ENCODE assay signal across 17 cellular contexts in genomic region chr18:21069468-21069867, GRCh38. TPM values are rescaled to one million over a fixed set of nuclear protein-coding genes. Genes with fewer than 3 reads are reported as not detected.
DNase-seq lines count a peak whose midpoint lies in the region; ATAC-seq and TF ChIP-seq lines count a peak whose summit lies in the region.
"Had no signal": no experiment of that assay in that cellular context is flagged by ENCODE, and none has a peak within 500 bp of the region (broad histone marks: within the 10 kb centered on the region; RNA-seq: fewer than 3 reads in every experiment).

No MANE protein-coding gene starts in this region.

- H3K27ac ChIP-seq in HEK293 (ENCODE audit: extremely low read depth, low read depth, low read length) = no peak overlapping the region
- H3K27ac ChIP-seq: BLaER1, C4-2B had no signal

- TF ChIP-seq CTCF in Calu3 (IDR thresholded peaks at IDR 0.05; ENCODE audit: unreplicated experiment) (no peak), HEK293 (tag by site-specific recombination; IDR thresholded peaks at IDR 0.05) (no peak)

- no peak overlapping the region for H3K4me3 ChIP-seq in HEK293 (ENCODE audit: low read depth, low read length)
- H3K4me3 ChIP-seq: BLaER1, HAP-1 had no signal

- peaks cover 19% of the 10 kb centered on the region for H3K4me1 ChIP-seq in HEK293 (ENCODE audit: control insufficient read depth, insufficient read depth, low read length)

- peaks cover 15% of the 10 kb centered on the region for H3K4me1 Mint-ChIP-seq in Calu3 (ENCODE audit: low read depth, unreplicated experiment)

- H3K27me3 Mint-ChIP-seq in Calu3 (ENCODE audit: unreplicated experiment) = no peaks in the 10 kb centered on the region
- H3K27me3 Mint-ChIP-seq: CD4-positive, CD25-positive, alpha-beta regulatory T cell had no signal

- H3K27ac Mint-ChIP-seq in Calu3 (ENCODE audit: unreplicated experiment) = no peak overlapping the region
- H3K27ac Mint-ChIP-seq: CD4-positive, CD25-positive, alpha-beta regulatory T cell; CD8-positive, alpha-beta T cell had no signal

- DNase-seq in Calu3 (no peak), MV-4-11 (lab: John Stamatoyannopoulos, UW) (peak; percentile 3), SHP77 (lab: John Stamatoyannopoulos, UW) (no peak), cerebellum (ENCODE audit: low spot score) (no peak)
- DNase-seq: Caco-2; CD4-positive, CD25-positive, alpha-beta regulatory T cell; CD8-positive, alpha-beta T cell; DMS 273 treated with DMSO at 0.1 percent for 48 hours; DMS79; EL; GDM1; GOT3 had no signal

- H3K9me3 ChIP-seq in HEK293 (ENCODE audit: control insufficient read depth, insufficient read depth, low read depth, low read length) = no peaks in the 10 kb centered on the region
- H3K9me3 ChIP-seq: BLaER1, Caco-2, HAP-1 had no signal

- BruUV-seq in Calu3 (replicated peaks; lab: Mats Ljungman, UMichigan) = TSS peak; percentile 16

- H3K36me3 ChIP-seq in HEK293 (ENCODE audit: control insufficient read depth in 2 of 2, insufficient read depth in 1 of 2, low read length in 2 of 2) = no peaks in the 10 kb centered on the region; a peak in 1 of 3 replicates
- H3K36me3 ChIP-seq: HAP-1 had no signal

- H3K9me3 Mint-ChIP-seq in Calu3 (ENCODE audit: low read depth, unreplicated experiment) = no peaks in the 10 kb centered on the region
- H3K9me3 Mint-ChIP-seq: CD4-positive, CD25-positive, alpha-beta regulatory T cell; CD8-positive, alpha-beta T cell had no signal

- CTCF ChIA-PET in Calu3 (lab: Charles Lee) (no interaction called here), HEK293 (lab: Yijun Ruan, JAX) (no interaction called here)

- H3K4me3 Mint-ChIP-seq in Calu3 (ENCODE audit: low read depth, unreplicated experiment) = no peak overlapping the region
- H3K4me3 Mint-ChIP-seq: CD4-positive, CD25-positive, alpha-beta regulatory T cell; CD8-positive, alpha-beta T cell had no signal

- no peaks in the 10 kb centered on the region for H3K36me3 Mint-ChIP-seq in Calu3 (ENCODE audit: insufficient read depth, unreplicated experiment)

- no peak for ATAC-seq in GM19397 (IDR thresholded peaks at IDR 0.05; ENCODE audit: unreplicated experiment)
- ATAC-seq: CD8-positive, alpha-beta T cell had no signal

- intact Hi-C loops in Calu3 (cut with micrococcal nuclease; ENCODE audit: unreplicated experiment) = no loop called here

- POLR2A ChIA-PET in HEK293 (lab: Yijun Ruan, JAX) = no interaction called here

TF ChIP-seq in HEK293, 187 proteins besides CTCF, POLR2A, EP300 and RAD21:
- TF ChIP-seq ZNF324 (tag by site-specific recombination; IDR thresholded peaks at IDR 0.05) (no peak), ZFHX2 (tag by site-specific recombination; conservative IDR thresholded peaks at IDR 0.05) (no peak), ZNF48 (tag by site-specific recombination; IDR thresholded peaks at IDR 0.05) (no peak), ZNF510 (tag by site-specific recombination; IDR thresholded peaks at IDR 0.05; ENCODE audit: insufficient replicate concordance) (peak; percentile 95), ZNF670 (tag by site-specific recombination; IDR thresholded peaks at IDR 0.05; ENCODE audit: low read depth) (no peak)
TF ChIP-seq in HEK293: peak in this region for 1.

RNA-seq across cellular contexts. Expression of gene ROCK1, which starts 42.1 kb away (rescaled TPM):
- total RNA-seq in Calu3 (2022) = 50.9 and 51.9 TPM in 2 replicates
- 73.0 TPM for total RNA-seq in cerebellum
